In the genomic region with DNA sequence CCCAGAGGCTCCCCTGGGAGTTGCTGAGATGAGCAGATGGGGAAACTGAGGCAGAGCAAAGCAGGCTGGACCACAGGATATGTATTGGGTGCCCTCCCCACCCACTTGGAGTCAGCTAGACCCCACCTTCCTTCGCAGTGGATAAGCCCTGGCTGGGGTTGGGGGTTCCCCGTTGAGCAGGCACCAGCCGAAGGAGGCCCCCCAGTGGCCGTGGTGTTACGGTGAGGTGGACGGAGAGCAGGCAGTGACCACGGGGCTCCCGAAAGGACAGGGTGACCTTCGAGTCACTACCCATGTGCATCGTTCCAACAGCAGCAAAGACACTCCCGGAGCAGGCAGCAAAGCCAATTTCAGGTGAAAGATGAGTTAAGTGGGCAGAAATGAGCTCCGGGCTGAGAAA, we compare ENCODE assay signal across 1 cellular context.
TF ChIP-seq lines count a peak whose summit lies in the region.

No MANE protein-coding gene starts in this region.

TF ChIP-seq in H1, 55 proteins besides CTCF, POLR2A, EP300 and RAD21:
- TF ChIP-seq PHF8 (conservative IDR thresholded peaks at IDR 0.05; ENCODE audit: low read depth, low read length) (no peak), SIRT6 (IDR thresholded peaks at IDR 0.05; ENCODE audit: low read length) (no peak), TBP (IDR thresholded peaks at IDR 0.05; ENCODE audit: low read depth, low read length) (0 out of 2 replicates have a peak, but pooled peaks have one; percentile 29), SIX5 (IDR thresholded peaks at IDR 0.05; ENCODE audit: low read depth, low read length) (no peak), RXRA (IDR thresholded peaks at IDR 0.05; ENCODE audit: insufficient read depth, low read depth, low read length) (no peak), SP4 (IDR thresholded peaks at IDR 0.05; ENCODE audit: low read length) (no peak), TEAD4 (IDR thresholded peaks at IDR 0.05; ENCODE audit: low read depth, low read length) (no peak), CBX5 (IDR thresholded peaks at IDR 0.05; ENCODE audit: low read depth, low read length) (no peak), BRCA1 (IDR thresholded peaks at IDR 0.05; ENCODE audit: low read depth, low read length) (no peak), CREB1 (IDR thresholded peaks at IDR 0.05) (no peak), ASH2L (IDR thresholded peaks at IDR 0.05; ENCODE audit: low read length) (no peak), NANOG (IDR thresholded peaks at IDR 0.05; ENCODE audit: insufficient read depth, low read depth, low read length, poor library complexity, severe bottlenecking) (no peak), SRF (IDR thresholded peaks at IDR 0.05; ENCODE audit: low read depth, low read length) (no peak), BACH1 (IDR thresholded peaks at IDR 0.05; ENCODE audit: low read length) (no peak)
- TF ChIP-seq, protein P1, sequence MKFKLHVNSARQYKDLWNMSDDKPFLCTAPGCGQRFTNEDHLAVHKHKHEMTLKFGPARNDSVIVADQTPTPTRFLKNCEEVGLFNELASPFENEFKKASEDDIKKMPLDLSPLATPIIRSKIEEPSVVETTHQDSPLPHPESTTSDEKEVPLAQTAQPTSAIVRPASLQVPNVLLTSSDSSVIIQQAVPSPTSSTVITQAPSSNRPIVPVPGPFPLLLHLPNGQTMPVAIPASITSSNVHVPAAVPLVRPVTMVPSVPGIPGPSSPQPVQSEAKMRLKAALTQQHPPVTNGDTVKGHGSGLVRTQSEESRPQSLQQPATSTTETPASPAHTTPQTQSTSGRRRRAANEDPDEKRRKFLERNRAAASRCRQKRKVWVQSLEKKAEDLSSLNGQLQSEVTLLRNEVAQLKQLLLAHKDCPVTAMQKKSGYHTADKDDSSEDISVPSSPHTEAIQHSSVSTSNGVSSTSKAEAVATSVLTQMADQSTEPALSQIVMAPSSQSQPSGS (IDR thresholded peaks at IDR 0.05; ENCODE audit: low read length) = no peak
- TF ChIP-seq, protein P2, sequence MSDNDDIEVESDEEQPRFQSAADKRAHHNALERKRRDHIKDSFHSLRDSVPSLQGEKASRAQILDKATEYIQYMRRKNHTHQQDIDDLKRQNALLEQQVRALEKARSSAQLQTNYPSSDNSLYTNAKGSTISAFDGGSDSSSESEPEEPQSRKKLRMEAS (IDR thresholded peaks at IDR 0.05) = peak; percentile 49
